ENCODE assay signal across 9 cellular contexts in the genomic region with DNA sequence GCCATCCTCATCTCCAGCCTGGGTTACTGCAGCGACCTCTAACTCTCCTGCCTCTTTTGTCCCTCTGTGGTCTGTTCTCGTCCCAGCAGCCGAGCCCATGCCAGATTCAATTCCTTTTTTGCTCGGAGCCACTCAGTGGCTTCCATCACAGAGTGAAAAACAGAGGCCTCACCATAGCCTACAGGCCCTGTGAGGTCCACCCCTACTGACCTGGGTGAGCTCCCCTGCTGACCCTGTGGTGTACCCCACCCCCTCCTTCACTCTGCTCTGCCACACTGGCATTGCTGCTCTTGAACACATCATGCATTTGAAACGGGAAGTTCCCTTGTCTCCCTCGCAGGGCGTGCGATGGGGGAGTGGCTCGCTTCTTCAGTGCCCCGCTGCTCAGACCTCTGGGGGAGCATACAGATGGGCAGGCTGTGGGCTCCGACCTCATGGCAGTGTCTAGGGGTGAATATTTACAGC.
DNase-seq lines count a peak whose midpoint lies in the region; ATAC-seq and TF ChIP-seq lines count a peak whose summit lies in the region.
"Had no signal": no experiment of that assay in that cellular context is flagged by ENCODE, and none has a peak within 500 bp of the region (broad histone marks: within the 10 kb centered on the region; RNA-seq: fewer than 3 reads in every experiment).

No MANE protein-coding gene starts in this region.

- ATAC-seq in GM18498 (IDR thresholded peaks at IDR 0.05; ENCODE audit: unreplicated experiment) (peak; percentile 20), GM21360 (IDR thresholded peaks at IDR 0.05; ENCODE audit: unreplicated experiment) (no peak), SK-N-SH treated with all-trans-retinoic acid at 6 μM for 48 hours (no peak), GM19395 (IDR thresholded peaks at IDR 0.05; ENCODE audit: unreplicated experiment) (no peak)
- ATAC-seq: foreskin keratinocyte had no signal

- DNase-seq in T-helper 9 cell (peak; percentile 52), NCI-H1105 treated with DMSO at 0.1 percent for 48 hours (lab: John Stamatoyannopoulos, UW) (no peak)
- DNase-seq in central memory CD4-positive, alpha-beta T cell, result peak; percentile 61
- DNase-seq in stimulated activated CD4-positive, alpha-beta T cell treated with anti-CD3 and anti-CD28 coated beads, Interleukin-2, amount 100 ng/mL, for 48 hours, result peak; percentile 61 to 64
- DNase-seq: foreskin keratinocyte had no signal

TF ChIP-seq in SK-N-SH treated with all-trans-retinoic acid at 6 μM for 48 hours, 23 proteins besides CTCF, POLR2A, EP300 and RAD21:
- TF ChIP-seq ISL1 (CRISPR knock-in tag; IDR thresholded peaks at IDR 0.05), result no peak
- no peak for TF ChIP-seq ARNTL (CRISPR knock-in tag; IDR thresholded peaks at IDR 0.05; ENCODE audit: borderline replicate concordance, low read depth)
- TF ChIP-seq, protein P1, sequence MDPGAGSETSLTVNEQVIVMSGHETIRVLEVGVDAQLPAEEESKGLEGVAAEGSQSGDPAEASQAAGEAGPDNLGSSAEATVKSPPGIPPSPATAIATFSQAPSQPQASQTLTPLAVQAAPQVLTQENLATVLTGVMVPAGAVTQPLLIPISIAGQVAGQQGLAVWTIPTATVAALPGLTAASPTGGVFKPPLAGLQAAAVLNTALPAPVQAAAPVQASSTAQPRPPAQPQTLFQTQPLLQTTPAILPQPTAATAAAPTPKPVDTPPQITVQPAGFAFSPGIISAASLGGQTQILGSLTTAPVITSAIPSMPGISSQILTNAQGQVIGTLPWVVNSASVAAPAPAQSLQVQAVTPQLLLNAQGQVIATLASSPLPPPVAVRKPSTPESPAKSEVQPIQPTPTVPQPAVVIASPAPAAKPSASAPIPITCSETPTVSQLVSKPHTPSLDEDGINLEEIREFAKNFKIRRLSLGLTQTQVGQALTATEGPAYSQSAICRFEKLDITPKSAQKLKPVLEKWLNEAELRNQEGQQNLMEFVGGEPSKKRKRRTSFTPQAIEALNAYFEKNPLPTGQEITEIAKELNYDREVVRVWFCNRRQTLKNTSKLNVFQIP (CRISPR knock-in tag; IDR thresholded peaks at IDR 0.05; ENCODE audit: borderline replicate concordance, low read depth), result no peak
- TF ChIP-seq, protein P2, sequence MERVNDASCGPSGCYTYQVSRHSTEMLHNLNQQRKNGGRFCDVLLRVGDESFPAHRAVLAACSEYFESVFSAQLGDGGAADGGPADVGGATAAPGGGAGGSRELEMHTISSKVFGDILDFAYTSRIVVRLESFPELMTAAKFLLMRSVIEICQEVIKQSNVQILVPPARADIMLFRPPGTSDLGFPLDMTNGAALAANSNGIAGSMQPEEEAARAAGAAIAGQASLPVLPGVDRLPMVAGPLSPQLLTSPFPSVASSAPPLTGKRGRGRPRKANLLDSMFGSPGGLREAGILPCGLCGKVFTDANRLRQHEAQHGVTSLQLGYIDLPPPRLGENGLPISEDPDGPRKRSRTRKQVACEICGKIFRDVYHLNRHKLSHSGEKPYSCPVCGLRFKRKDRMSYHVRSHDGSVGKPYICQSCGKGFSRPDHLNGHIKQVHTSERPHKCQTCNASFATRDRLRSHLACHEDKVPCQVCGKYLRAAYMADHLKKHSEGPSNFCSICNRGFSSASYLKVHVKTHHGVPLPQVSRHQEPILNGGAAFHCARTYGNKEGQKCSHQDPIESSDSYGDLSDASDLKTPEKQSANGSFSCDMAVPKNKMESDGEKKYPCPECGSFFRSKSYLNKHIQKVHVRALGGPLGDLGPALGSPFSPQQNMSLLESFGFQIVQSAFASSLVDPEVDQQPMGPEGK (CRISPR knock-in tag; IDR thresholded peaks at IDR 0.05; ENCODE audit: borderline replicate concordance), result no peak
- TF ChIP-seq SNAI2 (CRISPR knock-in tag; IDR thresholded peaks at IDR 0.05), result no peak
- TF ChIP-seq ESRRG (CRISPR knock-in tag; IDR thresholded peaks at IDR 0.05), result no peak
- no peak for TF ChIP-seq BACH2 (CRISPR knock-in tag; IDR thresholded peaks at IDR 0.05; ENCODE audit: borderline replicate concordance)
- no peak for TF ChIP-seq CSDC2 (CRISPR knock-in tag; IDR thresholded peaks at IDR 0.05)
- TF ChIP-seq OSR1 (CRISPR knock-in tag; IDR thresholded peaks at IDR 0.05), result no peak
- TF ChIP-seq PPARA (CRISPR knock-in tag; IDR thresholded peaks at IDR 0.05; ENCODE audit: borderline replicate concordance), result no peak
- no peak for TF ChIP-seq ZC3H10 (CRISPR knock-in tag; IDR thresholded peaks at IDR 0.05)
- TF ChIP-seq, protein P3, sequence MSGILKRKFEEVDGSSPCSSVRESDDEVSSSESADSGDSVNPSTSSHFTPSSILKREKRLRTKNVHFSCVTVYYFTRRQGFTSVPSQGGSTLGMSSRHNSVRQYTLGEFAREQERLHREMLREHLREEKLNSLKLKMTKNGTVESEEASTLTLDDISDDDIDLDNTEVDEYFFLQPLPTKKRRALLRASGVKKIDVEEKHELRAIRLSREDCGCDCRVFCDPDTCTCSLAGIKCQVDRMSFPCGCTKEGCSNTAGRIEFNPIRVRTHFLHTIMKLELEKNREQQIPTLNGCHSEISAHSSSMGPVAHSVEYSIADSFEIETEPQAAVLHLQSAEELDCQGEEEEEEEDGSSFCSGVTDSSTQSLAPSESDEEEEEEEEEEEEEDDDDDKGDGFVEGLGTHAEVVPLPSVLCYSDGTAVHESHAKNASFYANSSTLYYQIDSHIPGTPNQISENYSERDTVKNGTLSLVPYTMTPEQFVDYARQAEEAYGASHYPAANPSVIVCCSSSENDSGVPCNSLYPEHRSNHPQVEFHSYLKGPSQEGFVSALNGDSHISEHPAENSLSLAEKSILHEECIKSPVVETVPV (CRISPR knock-in tag; IDR thresholded peaks at IDR 0.05), result no peak
- TF ChIP-seq, protein P4, sequence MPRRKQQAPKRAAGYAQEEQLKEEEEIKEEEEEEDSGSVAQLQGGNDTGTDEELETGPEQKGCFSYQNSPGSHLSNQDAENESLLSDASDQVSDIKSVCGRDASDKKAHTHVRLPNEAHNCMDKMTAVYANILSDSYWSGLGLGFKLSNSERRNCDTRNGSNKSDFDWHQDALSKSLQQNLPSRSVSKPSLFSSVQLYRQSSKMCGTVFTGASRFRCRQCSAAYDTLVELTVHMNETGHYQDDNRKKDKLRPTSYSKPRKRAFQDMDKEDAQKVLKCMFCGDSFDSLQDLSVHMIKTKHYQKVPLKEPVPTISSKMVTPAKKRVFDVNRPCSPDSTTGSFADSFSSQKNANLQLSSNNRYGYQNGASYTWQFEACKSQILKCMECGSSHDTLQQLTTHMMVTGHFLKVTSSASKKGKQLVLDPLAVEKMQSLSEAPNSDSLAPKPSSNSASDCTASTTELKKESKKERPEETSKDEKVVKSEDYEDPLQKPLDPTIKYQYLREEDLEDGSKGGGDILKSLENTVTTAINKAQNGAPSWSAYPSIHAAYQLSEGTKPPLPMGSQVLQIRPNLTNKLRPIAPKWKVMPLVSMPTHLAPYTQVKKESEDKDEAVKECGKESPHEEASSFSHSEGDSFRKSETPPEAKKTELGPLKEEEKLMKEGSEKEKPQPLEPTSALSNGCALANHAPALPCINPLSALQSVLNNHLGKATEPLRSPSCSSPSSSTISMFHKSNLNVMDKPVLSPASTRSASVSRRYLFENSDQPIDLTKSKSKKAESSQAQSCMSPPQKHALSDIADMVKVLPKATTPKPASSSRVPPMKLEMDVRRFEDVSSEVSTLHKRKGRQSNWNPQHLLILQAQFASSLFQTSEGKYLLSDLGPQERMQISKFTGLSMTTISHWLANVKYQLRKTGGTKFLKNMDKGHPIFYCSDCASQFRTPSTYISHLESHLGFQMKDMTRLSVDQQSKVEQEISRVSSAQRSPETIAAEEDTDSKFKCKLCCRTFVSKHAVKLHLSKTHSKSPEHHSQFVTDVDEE (CRISPR knock-in tag; IDR thresholded peaks at IDR 0.05), result no peak
- no peak for TF ChIP-seq TCF4 (CRISPR knock-in tag; IDR thresholded peaks at IDR 0.05; ENCODE audit: borderline replicate concordance)
- TF ChIP-seq RARB (CRISPR knock-in tag; IDR thresholded peaks at IDR 0.05), result no peak
